In the genomic region with DNA sequence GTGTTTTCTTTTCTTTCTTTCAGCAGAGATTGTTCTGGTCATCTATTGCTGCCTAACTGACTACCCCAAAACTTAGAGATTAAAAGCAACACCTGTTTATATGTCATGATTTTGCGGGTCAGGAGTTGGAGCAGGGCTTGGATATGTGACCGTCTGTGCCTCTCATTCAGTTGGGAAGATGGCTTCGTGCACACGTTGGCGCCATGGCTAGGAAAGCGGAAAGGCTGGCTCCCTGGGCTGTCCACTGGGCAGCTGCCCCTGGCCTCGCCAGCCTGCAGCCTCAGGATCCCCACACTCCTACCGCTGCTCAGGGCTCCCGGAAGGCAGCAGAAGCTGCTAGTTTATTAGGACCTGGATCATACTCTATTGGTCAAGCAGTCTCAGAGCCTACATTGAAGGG, we compare ENCODE assay signal across 30 cellular contexts.
"Had no signal": no experiment of that assay in that cellular context is flagged by ENCODE, and none has a peak within 500 bp of the region (broad histone marks: within the 10 kb centered on the region; RNA-seq: fewer than 3 reads in every experiment).

No MANE protein-coding gene starts in this region.

- ATAC-seq: activated CD8-positive, alpha-beta T cell treated with anti-CD3 and anti-CD28 coated beads for 36 hours; activated T-cell treated with anti-CD3 and anti-CD28 coated beads, Interleukin-2, amount 50 U/mL, for 72 hours; activated T-helper 17 cell treated with anti-CD3 and anti-CD28 coated beads, Interleukin-2, amount 50 U/mL, for 72 hours; Panc1 had no signal

- H3K4me3 ChIP-seq: MG63, SJSA1 had no signal

- H3K27ac ChIP-seq: brain microvascular endothelial cell, SJSA1, WERI-Rb-1 had no signal

- H3K9me3 ChIP-seq: MG63, SJSA1 had no signal

- H3K27me3 ChIP-seq: brain microvascular endothelial cell, MG63, SJSA1 had no signal

- DNase-seq: activated CD4-positive, alpha-beta T cell treated with anti-CD3 and anti-CD28 coated beads, Interleukin-2, amount 10 ng/mL, durations not matched to agents 24 days and 14 days; activated CD4-positive, alpha-beta T cell treated with anti-CD3 and anti-CD28 coated beads, Interleukin-2, amount 50 U/mL, for 4 hours; activated CD8-positive, alpha-beta T cell treated with anti-CD3 and anti-CD28 coated beads for 36 hours; activated effector memory CD4-positive, alpha-beta T cell treated with anti-CD3 and anti-CD28 coated beads, Interleukin-2, amount 50 U/mL, for 16 hours; activated naive CD4-positive, alpha-beta T cell; activated naive CD4-positive, alpha-beta T cell treated with anti-CD3 and anti-CD28 coated beads, Interleukin-2, amount 50 U/mL, for 16 hours; activated naive CD8-positive, alpha-beta T cell treated with anti-CD3 and anti-CD28 coated beads for 36 hours; activated T-cell treated with anti-CD3 and anti-CD28 coated beads, Interleukin-2, amount 50 U/mL, for 1 hour; activated T-cell treated with anti-CD3 and anti-CD28 coated beads, Interleukin-2, amount 50 U/mL, for 72 hours; amniotic stem cell; brain microvascular endothelial cell; central memory CD4-positive, alpha-beta T cell; Kasumi-1; KBM-7; MG63; MV-4-11; NCI-H1092; NCI-H1436 treated with DMSO at 0.1 percent for 48 hours; NCI-H1694 treated with DMSO at 0.1 percent for 48 hours; NCI-H2029; NCI-H524 treated with DMSO at 0.1 percent for 48 hours; SHP77; SW 1271; T-helper 1 cell; T-helper 2 cell; T-helper 9 cell; WERI-Rb-1 had no signal

- H3K36me3 ChIP-seq: brain microvascular endothelial cell, MG63, SJSA1, WERI-Rb-1 had no signal

- H3K4me1 ChIP-seq: SJSA1 had no signal
